ENCODE assay signal across 20 cellular contexts in the genomic region with DNA sequence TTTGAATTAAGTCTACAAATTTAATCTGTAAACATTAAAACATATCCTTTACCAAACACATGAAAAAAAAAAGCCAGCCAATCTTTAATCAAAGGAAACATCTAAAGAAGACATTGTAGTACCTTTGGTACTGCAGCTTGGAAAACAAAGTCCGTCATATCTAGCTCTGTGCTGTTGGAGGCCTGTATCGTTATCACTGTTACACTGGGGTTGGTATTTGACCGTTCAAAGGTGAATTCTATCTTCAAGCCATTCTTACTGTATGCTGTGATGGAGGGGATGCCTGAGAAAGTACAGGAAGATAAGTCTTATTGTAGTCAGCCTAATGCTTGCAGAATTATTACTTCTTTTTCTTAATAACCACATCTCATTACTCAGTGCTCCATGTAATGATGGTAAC.
"Had no signal": no experiment of that assay in that cellular context is flagged by ENCODE, and none has a peak within 500 bp of the region (broad histone marks: within the 10 kb centered on the region; RNA-seq: fewer than 3 reads in every experiment).

No MANE protein-coding gene starts in this region.

- H3K9me3 ChIP-seq: SK-N-SH had no signal

- H3K27ac ChIP-seq: RWPE1 had no signal

- ATAC-seq: Panc1 had no signal

- DNase-seq: KBM-7, MV-4-11, NCI-H1048, NCI-H1105, NCI-H1417, NCI-H187, NCI-H2029, NCI-H2081 treated with DMSO at 0.1 percent for 48 hours, NCI-H2171, NCI-H226, NCI-H446, NCI-H510A, NCI-H524 treated with DMSO at 0.1 percent for 48 hours, NCI-H69, NCI-H774, SHP77, SK-N-SH, SW 1271 had no signal

- H3K9me2 ChIP-seq: SK-N-SH had no signal

- H3K4me2 ChIP-seq: SK-N-SH had no signal
